ENCODE assay signal across 1 cellular context in genomic region chr10:14241196-14241595, GRCh38.
TF ChIP-seq lines count a peak whose summit lies in the region.

No MANE protein-coding gene starts in this region.

TF ChIP-seq in GM23338, 12 proteins besides CTCF, POLR2A, EP300 and RAD21 (continued from another document):
- no peak for TF ChIP-seq REST (IDR thresholded peaks at IDR 0.05; ENCODE audit: unreplicated experiment)
- TF ChIP-seq, protein P1, sequence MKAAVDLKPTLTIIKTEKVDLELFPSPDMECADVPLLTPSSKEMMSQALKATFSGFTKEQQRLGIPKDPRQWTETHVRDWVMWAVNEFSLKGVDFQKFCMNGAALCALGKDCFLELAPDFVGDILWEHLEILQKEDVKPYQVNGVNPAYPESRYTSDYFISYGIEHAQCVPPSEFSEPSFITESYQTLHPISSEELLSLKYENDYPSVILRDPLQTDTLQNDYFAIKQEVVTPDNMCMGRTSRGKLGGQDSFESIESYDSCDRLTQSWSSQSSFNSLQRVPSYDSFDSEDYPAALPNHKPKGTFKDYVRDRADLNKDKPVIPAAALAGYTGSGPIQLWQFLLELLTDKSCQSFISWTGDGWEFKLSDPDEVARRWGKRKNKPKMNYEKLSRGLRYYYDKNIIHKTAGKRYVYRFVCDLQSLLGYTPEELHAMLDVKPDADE (IDR thresholded peaks at IDR 0.05), result no peak
- no peak for TF ChIP-seq NANOG (IDR thresholded peaks at IDR 0.05; ENCODE audit: borderline replicate concordance)
- no peak for TF ChIP-seq JUNB (IDR thresholded peaks at IDR 0.05; ENCODE audit: unreplicated experiment)
